ENCODE assay signal across 10 cellular contexts in the genomic region with DNA sequence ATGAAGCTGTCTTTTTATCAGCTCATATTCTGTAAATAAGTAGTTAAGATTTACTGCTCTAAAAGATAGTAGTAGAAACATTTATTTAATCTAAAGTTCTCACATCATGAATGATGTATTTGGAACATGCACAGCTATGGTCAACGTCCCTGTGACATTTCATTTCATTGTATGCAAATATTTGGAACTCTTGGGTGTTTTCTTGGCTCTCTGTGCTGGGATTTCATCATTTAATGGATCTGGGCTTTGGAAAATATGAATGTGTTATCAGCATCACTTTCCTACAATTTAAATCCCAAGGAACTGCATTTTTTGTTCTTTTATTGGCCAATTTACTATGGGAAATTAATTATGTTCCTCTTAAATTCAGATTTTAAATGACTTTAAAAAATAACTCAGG.
"Had no signal": no experiment of that assay in that cellular context is flagged by ENCODE, and none has a peak within 500 bp of the region (broad histone marks: within the 10 kb centered on the region; RNA-seq: fewer than 3 reads in every experiment).

No MANE protein-coding gene starts in this region.

- H3K36me3 ChIP-seq: HAP-1 had no signal

- H3K4me3 Mint-ChIP-seq: HFFc6, IgD-negative memory B cell had no signal

- H3K4me3 ChIP-seq: GM23248, HAP-1 had no signal

- H3K4me1 Mint-ChIP-seq: IgD-negative memory B cell had no signal

- H3K27ac Mint-ChIP-seq: HFFc6, IgD-negative memory B cell had no signal

- ATAC-seq: HCT116, HepG2 had no signal

- H3K27me3 Mint-ChIP-seq: IgD-negative memory B cell had no signal

- H3K9me3 ChIP-seq: HAP-1 had no signal

- H3K4me1 ChIP-seq: HAP-1 had no signal

- H3K27ac ChIP-seq: GM23248, HL-60 had no signal

- H2AFZ ChIP-seq: GM23248 had no signal

- H3K36me3 Mint-ChIP-seq: IgD-negative memory B cell had no signal

- H3K9ac ChIP-seq: GM23248 had no signal

- DNase-seq: GM23248, GOT3, H7, HFFc6, KBM-7 had no signal
